ENCODE assay signal across 8 cellular contexts in genomic region chr15:64686130-64686735, GRCh38.
A peak's percentile ranks its signal among the peaks of the same experiment; 100 is the strongest.
DNase-seq lines count a peak whose midpoint lies in the region; TF ChIP-seq lines count a peak whose summit lies in the region.

No MANE protein-coding gene starts in this region.

- peaks cover 0 to 30% (median 3%) of the 10 kb centered on the region in 3 donors for H3K4me1 ChIP-seq in esophagus squamous epithelium
- peaks cover 0 to 2% of the 10 kb centered on the region in 2 experiments for H3K4me1 ChIP-seq in trophoblast cell (ENCODE audit: control insufficient read depth in 1 of 2, insufficient read depth in 2 of 2, low read length in 2 of 2)

- 51 to 52% methylated on average over 7 to 10 of the region's 10 CpGs for WGBS in esophagus squamous epithelium, 2 donors
- WGBS in trophoblast cell (ENCODE audit: extremely low coverage, insufficient coverage, insufficient read length) = no CpG with 5 or more reads among the region's 10 CpGs

- DNase-seq in SKM-1 treated with dmso at 0.1 percent for 144 hours (lab: John Stamatoyannopoulos, UW; ENCODE audit: unreplicated experiment) = peak; percentile 35
- no peak for DNase-seq in SKM-1 (lab: John Stamatoyannopoulos, UW; ENCODE audit: unreplicated experiment)
- peak; percentile 70 for DNase-seq in SK-MEL-5 (ENCODE audit: low read depth, low spot score)
- DNase-seq in esophagus squamous epithelium (lab: John Stamatoyannopoulos, UW) = no peak
- DNase-seq in trophoblast cell = peak; percentile 41 to 88
- no peak for DNase-seq in activated effector memory CD4-positive, alpha-beta T cell treated with anti-CD3 and anti-CD28 coated beads, Interleukin-2, amount 50 U/mL, for 16 hours
- no peak for DNase-seq in activated CD4-positive, alpha-beta T cell treated with anti-CD3 and anti-CD28 coated beads, Interleukin-2, amount 50 U/mL, for 48 hours

- H3K23ac ChIP-seq in trophoblast cell (ENCODE audit: low read length) = no peak overlapping the region

- no peak overlapping the region for H3K9ac ChIP-seq in trophoblast cell (ENCODE audit: low read length)

- no peak overlapping the region for H3K4me3 ChIP-seq in esophagus squamous epithelium
- no peak overlapping the region for H3K4me3 ChIP-seq in trophoblast cell (ENCODE audit: low read depth, low read length)

- no peak overlapping the region for H2BK120ac ChIP-seq in trophoblast cell (ENCODE audit: insufficient read depth, low read length, poor library complexity)

- in situ Hi-C loops in SK-MEL-5 (cut with HindIII; ENCODE audit: low pct_unique_long_range_greater_than_20kb, low sequenced_read_pairs) = no loop called here

- no peak overlapping the region for H4K8ac ChIP-seq in trophoblast cell (ENCODE audit: low read depth, low read length)

- no peak overlapping the region for H4K12ac ChIP-seq in trophoblast cell (ENCODE audit: low read depth, low read length)

- H3K27me3 ChIP-seq in esophagus squamous epithelium (no peaks in the 10 kb centered on the region), trophoblast cell (ENCODE audit: insufficient read depth, low read length) (no peaks in the 10 kb centered on the region)

- no peak overlapping the region for H2AFZ ChIP-seq in trophoblast cell (ENCODE audit: insufficient read depth, low read length, poor library complexity)

- no peak overlapping the region for H4K91ac ChIP-seq in trophoblast cell (ENCODE audit: low read depth, low read length)

- peak; percentile 57 to 80 (median 72) for TF ChIP-seq CTCF in esophagus squamous epithelium (IDR thresholded peaks at IDR 0.05)

- H3K4ac ChIP-seq in trophoblast cell (ENCODE audit: low read depth, low read length) = no peak overlapping the region

- H2BK12ac ChIP-seq in trophoblast cell (ENCODE audit: low read length) = no peak overlapping the region

- TF ChIP-seq POLR2A in esophagus squamous epithelium (IDR thresholded peaks at IDR 0.05) = no peak

- no peak overlapping the region for H3K18ac ChIP-seq in trophoblast cell (ENCODE audit: low read length)

- no peak overlapping the region for H2BK5ac ChIP-seq in trophoblast cell (ENCODE audit: low read depth, low read length, poor library complexity)

- intact Hi-C loops in esophagus squamous epithelium (cut with DNase I) = loop anchor here (2.0 kb wide), 1 partner anchor 41 kb away; no protein-coding TSS in a partner anchor

- H3K27ac ChIP-seq in esophagus squamous epithelium = no peak overlapping the region
- no peak overlapping the region for H3K27ac ChIP-seq in trophoblast cell (ENCODE audit: low read depth, low read length)

- no peaks in the 10 kb centered on the region for H3K9me3 ChIP-seq in esophagus squamous epithelium
- H3K9me3 ChIP-seq in trophoblast cell (ENCODE audit: insufficient read depth, low read depth, low read length) = no peaks in the 10 kb centered on the region

- H3K79me1 ChIP-seq in trophoblast cell (ENCODE audit: low read length) = no peaks in the 10 kb centered on the region

- H3K4me2 ChIP-seq in trophoblast cell (ENCODE audit: low read length) = no peak overlapping the region

- H3K36me3 ChIP-seq in esophagus squamous epithelium = peaks cover 16 to 98% (median 31%) of the 10 kb centered on the region in 3 donors
- peaks cover 63 to 85% of the 10 kb centered on the region in 2 experiments for H3K36me3 ChIP-seq in trophoblast cell (ENCODE audit: control insufficient read depth in 1 of 2, insufficient read depth in 2 of 2, low read length in 2 of 2)

- no peak overlapping the region for H3K14ac ChIP-seq in trophoblast cell (ENCODE audit: low read length)

- TF ChIP-seq RAD21 in Ishikawa (IDR thresholded peaks at IDR 0.05; ENCODE audit: low read depth) = peak; percentile 63

- H2AK5ac ChIP-seq in trophoblast cell (ENCODE audit: low read length) = no peak overlapping the region

- no peak for TF ChIP-seq EP300 in Ishikawa (IDR thresholded peaks at IDR 0.05; ENCODE audit: borderline replicate concordance)

- no peaks in the 10 kb centered on the region for H3K79me2 ChIP-seq in trophoblast cell (ENCODE audit: control insufficient read depth, insufficient read depth, low read length, poor library complexity)

TF ChIP-seq in Ishikawa, 13 proteins besides CTCF, POLR2A, EP300 and RAD21:
- TF ChIP-seq YY1 (IDR thresholded peaks at IDR 0.05; ENCODE audit: low read depth) (no peak), CEBPB (IDR thresholded peaks at IDR 0.05) (no peak), NFIC (IDR thresholded peaks at IDR 0.05) (no peak), REST (IDR thresholded peaks at IDR 0.05; ENCODE audit: low read depth) (no peak), TEAD4 (IDR thresholded peaks at IDR 0.05) (no peak), TCF12 (IDR thresholded peaks at IDR 0.05; ENCODE audit: low read depth) (no peak), EGR1 (IDR thresholded peaks at IDR 0.05) (no peak), ZBTB7A (IDR thresholded peaks at IDR 0.05; ENCODE audit: low read depth) (no peak), USF1 (IDR thresholded peaks at IDR 0.05) (no peak), FOXM1 (IDR thresholded peaks at IDR 0.05; ENCODE audit: borderline replicate concordance, low read depth) (no peak), TAF1 (IDR thresholded peaks at IDR 0.05; ENCODE audit: low read depth) (no peak), MAX (IDR thresholded peaks at IDR 0.05) (no peak), CREB1 (IDR thresholded peaks at IDR 0.05; ENCODE audit: low read depth) (no peak)
TF ChIP-seq in Ishikawa: peak in this region for 0.

Comparison
In these comparisons a context has a peak if more than half of its experiments do, and no peak if none do; other contexts are left out.
1. DNase-seq: peak in SKM-1 treated with dmso at 0.1 percent for 144 hours (single experiment), SK-MEL-5 (single experiment) and trophoblast cell (2 of 2); none in SKM-1 (single experiment), esophagus squamous epithelium (single experiment), activated effector memory CD4-positive, alpha-beta T cell treated with anti-CD3 and anti-CD28 coated beads, Interleukin-2, amount 50 U/mL, for 16 hours (single experiment) and activated CD4-positive, alpha-beta T cell treated with anti-CD3 and anti-CD28 coated beads, Interleukin-2, amount 50 U/mL, for 48 hours (0 of 2).